ENCODE assay signal across 27 cellular contexts in genomic region chr10:111177379-111177778, GRCh38.
"Had no signal": no experiment of that assay in that cellular context is flagged by ENCODE, and none has a peak within 500 bp of the region (broad histone marks: within the 10 kb centered on the region; RNA-seq: fewer than 3 reads in every experiment).

No MANE protein-coding gene starts in this region.

- H3K4me3 ChIP-seq: cardiac muscle cell, SJSA1 had no signal

- H3K4me3 Mint-ChIP-seq: activated CD4-positive, alpha-beta memory T cell treated with anti-CD3 and anti-CD28 coated beads for 36 hours; activated CD4-positive, alpha-beta T cell treated with anti-CD3 and anti-CD28 coated beads, Interleukin-2, amount 10 ng/mL, durations not matched to agents 7 days and 5 days; activated naive CD4-positive, alpha-beta T cell treated with anti-CD3 and anti-CD28 coated beads, Interleukin-2, amount 10 ng/mL, durations not matched to agents 7 days and 5 days; activated naive CD8-positive, alpha-beta T cell treated with anti-CD3 and anti-CD28 coated beads for 36 hours; dendritic cell treated with granulocyte-macrophage colony-stimulating factor and Interleukin-4, amounts not matched to agents 40 ng/mL and 50 ng/mL, for 4 days; T-helper 1 cell treated with Interleukin-12 subunit alpha and Interleukin-12 subunit beta and Interleukin-4 antibody, amounts not matched to agents 30 μg/mL and 1 μg/mL, for 36 hours; WTC11 had no signal

- H3K27ac Mint-ChIP-seq: activated CD4-positive, alpha-beta memory T cell treated with anti-CD3 and anti-CD28 coated beads for 36 hours; activated CD4-positive, alpha-beta T cell treated with anti-CD3 and anti-CD28 coated beads, Interleukin-2, amount 10 ng/mL, durations not matched to agents 7 days and 5 days; activated naive CD4-positive, alpha-beta T cell treated with anti-CD3 and anti-CD28 coated beads, Interleukin-2, amount 10 ng/mL, durations not matched to agents 7 days and 5 days; activated naive CD8-positive, alpha-beta T cell treated with anti-CD3 and anti-CD28 coated beads for 36 hours; activated T-helper 2 cell treated with anti-CD3 and anti-CD28 coated beads, Interferon-gamma antibody, Interleukin-2, Interleukin-4, amounts not matched to agents 10 μg/mL and 5 μg/mL and 100 μg/mL, durations not matched to agents 14 hours and 24 hours and 36 hours; dendritic cell treated with granulocyte-macrophage colony-stimulating factor and Interleukin-4, amounts not matched to agents 40 ng/mL and 50 ng/mL, for 4 days; T-helper 1 cell treated with Interleukin-12 subunit alpha and Interleukin-12 subunit beta and Interleukin-4 antibody, amounts not matched to agents 30 μg/mL and 1 μg/mL, for 36 hours; WTC11 had no signal

- H3K36me3 Mint-ChIP-seq: activated naive CD4-positive, alpha-beta T cell treated with anti-CD3 and anti-CD28 coated beads, Interleukin-2, amount 10 ng/mL, durations not matched to agents 7 days and 5 days; activated naive CD8-positive, alpha-beta T cell treated with anti-CD3 and anti-CD28 coated beads for 36 hours; WTC11 had no signal

- DNase-seq: activated CD4-positive, alpha-beta memory T cell treated with anti-CD3 and anti-CD28 coated beads for 36 hours; activated CD4-positive, alpha-beta T cell treated with anti-CD3 and anti-CD28 coated beads, Interleukin-2, amount 10 ng/mL, durations not matched to agents 7 days and 5 days; activated CD4-positive, CD25-positive, alpha-beta regulatory T cell treated with anti-CD3 and anti-CD28 coated beads, Interleukin-2, amount 50 U/mL, for 72 hours; activated CD8-positive, alpha-beta memory T cell treated with anti-CD3 and anti-CD28 coated beads for 24 hours; activated gamma-delta T cell treated with Interleukin-2 at 50 U/mL for 16 hours; activated naive CD4-positive, alpha-beta T cell treated with anti-CD3 and anti-CD28 coated beads, Interleukin-2, amount 10 ng/mL, durations not matched to agents 7 days and 5 days; activated naive CD8-positive, alpha-beta T cell treated with anti-CD3 and anti-CD28 coated beads for 36 hours; activated T-cell treated with anti-CD3 and anti-CD28 coated beads, Interleukin-2, amount 50 U/mL, for 48 hours; brain microvascular endothelial cell; NCI-H1105 treated with DMSO at 0.1 percent for 48 hours; NCI-H1436 treated with DMSO at 0.1 percent for 48 hours; NCI-H187 treated with DMSO at 0.1 percent for 48 hours; NCI-H2081 treated with DMSO at 0.1 percent for 48 hours; NCI-H2171 treated with DMSO at 0.1 percent for 48 hours; NCI-H226; NCI-H510A; NCI-H526 treated with DMSO at 0.1 percent for 48 hours; NCI-H82; SHP77 had no signal

- H3K27me3 Mint-ChIP-seq: dendritic cell treated with granulocyte-macrophage colony-stimulating factor and Interleukin-4, amounts not matched to agents 40 ng/mL and 50 ng/mL, for 4 days had no signal

- H3K27ac ChIP-seq: brain microvascular endothelial cell, cardiac muscle cell, SJSA1 had no signal

- H3K9me3 Mint-ChIP-seq: activated CD4-positive, alpha-beta memory T cell treated with anti-CD3 and anti-CD28 coated beads for 36 hours; activated CD4-positive, alpha-beta T cell treated with anti-CD3 and anti-CD28 coated beads, Interleukin-2, amount 10 ng/mL, durations not matched to agents 7 days and 5 days; activated naive CD4-positive, alpha-beta T cell treated with anti-CD3 and anti-CD28 coated beads, Interleukin-2, amount 10 ng/mL, durations not matched to agents 7 days and 5 days; activated naive CD8-positive, alpha-beta T cell treated with anti-CD3 and anti-CD28 coated beads for 36 hours; activated T-helper 2 cell treated with anti-CD3 and anti-CD28 coated beads, Interferon-gamma antibody, Interleukin-2, Interleukin-4, amounts not matched to agents 10 μg/mL and 5 μg/mL and 100 μg/mL, durations not matched to agents 14 hours and 24 hours and 36 hours; T-helper 1 cell treated with Interleukin-12 subunit alpha and Interleukin-12 subunit beta and Interleukin-4 antibody, amounts not matched to agents 30 μg/mL and 1 μg/mL, for 36 hours had no signal

- ATAC-seq: PC-3, SK-N-SH treated with all-trans-retinoic acid at 6 μM for 48 hours, WTC11 had no signal

- H3K4me1 Mint-ChIP-seq: activated CD4-positive, alpha-beta T cell treated with anti-CD3 and anti-CD28 coated beads, Interleukin-2, amount 10 ng/mL, durations not matched to agents 7 days and 5 days; activated naive CD4-positive, alpha-beta T cell treated with anti-CD3 and anti-CD28 coated beads, Interleukin-2, amount 10 ng/mL, durations not matched to agents 7 days and 5 days; WTC11 had no signal
